Comparison of ENCODE assay signal across 32 cellular contexts in the genomic region with DNA sequence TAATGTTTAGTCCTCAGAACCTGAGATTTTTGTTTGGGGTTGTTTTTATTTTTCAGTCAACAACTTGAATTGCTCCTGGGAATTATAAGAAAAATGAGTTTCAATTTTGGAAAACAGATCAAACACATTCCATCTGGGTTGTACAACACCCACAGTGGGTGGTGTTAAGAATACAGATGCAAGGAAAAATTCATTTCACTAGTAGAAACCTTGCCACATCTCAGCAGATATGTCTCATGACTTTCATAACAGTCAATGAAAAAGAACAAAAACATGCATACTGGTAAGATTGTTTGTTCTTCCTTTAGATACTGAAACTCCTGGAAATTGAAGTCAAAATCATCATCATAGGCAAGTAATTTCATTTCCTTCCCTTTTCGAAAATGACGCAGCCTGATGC.
A peak's percentile ranks its signal among the peaks of the same experiment; 100 is the strongest.
DNase-seq lines count a peak whose midpoint lies in the region; ATAC-seq and TF ChIP-seq lines count a peak whose summit lies in the region.
"Had no signal": no experiment of that assay in that cellular context is flagged by ENCODE, and none has a peak within 500 bp of the region (broad histone marks: within the 10 kb centered on the region; RNA-seq: fewer than 3 reads in every experiment).

No MANE protein-coding gene starts in this region.

- H3K4me2 ChIP-seq in osteoblast (ENCODE audit: insufficient read depth, low read length): peak overlapping the region; percentile 19
- H3K4me2 ChIP-seq: GM23338 had no signal

- H3K36me3 ChIP-seq in osteoblast (ENCODE audit: insufficient read depth, low read length): no peaks in the 10 kb centered on the region
- H3K36me3 ChIP-seq: brain microvascular endothelial cell had no signal

- no peaks in the 10 kb centered on the region for H3K27me3 Mint-ChIP-seq in glutamatergic neuron (ENCODE audit: unreplicated experiment)

- H3K27ac ChIP-seq in osteoblast (ENCODE audit: low read depth, low read length): peak overlapping the region; percentile 67
- H3K27ac ChIP-seq: brain microvascular endothelial cell, suprapubic skin, VCaP had no signal

- no peak for ATAC-seq in HG02884 (IDR thresholded peaks at IDR 0.05; ENCODE audit: unreplicated experiment)
- ATAC-seq: GM12878; GM23338; right cardiac atrium; stimulated activated effector memory CD8-positive, alpha-beta T cell treated with anti-CD3 and anti-CD28 coated beads, Interleukin-12 subunit alpha, Interleukin-12 subunit beta, amount 100 ng/mL, for 72 hours had no signal

- no peaks in the 10 kb centered on the region for H3K9me3 ChIP-seq in osteoblast (ENCODE audit: low read depth, low read length)
- H3K9me3 ChIP-seq: Caco-2 had no signal

- H3K4me3 Mint-ChIP-seq in glutamatergic neuron (ENCODE audit: unreplicated experiment): no peak overlapping the region
- H3K4me3 Mint-ChIP-seq: GM23338; HFFc6; nephron progenitor cell; stimulated activated effector memory CD8-positive, alpha-beta T cell treated with anti-CD3 and anti-CD28 coated beads, Interleukin-12 subunit alpha, Interleukin-12 subunit beta, amount 100 ng/mL, for 72 hours had no signal

- no peaks in the 10 kb centered on the region for H3K36me3 Mint-ChIP-seq in glutamatergic neuron (ENCODE audit: unreplicated experiment)
- H3K36me3 Mint-ChIP-seq: stimulated activated effector memory CD8-positive, alpha-beta T cell treated with anti-CD3 and anti-CD28 coated beads, Interleukin-12 subunit alpha, Interleukin-12 subunit beta, amount 100 ng/mL, for 72 hours had no signal

- no peak overlapping the region for H3K27ac Mint-ChIP-seq in glutamatergic neuron (ENCODE audit: unreplicated experiment)
- H3K27ac Mint-ChIP-seq: GM23338; HFFc6; nephron progenitor cell; stimulated activated effector memory CD8-positive, alpha-beta T cell treated with anti-CD3 and anti-CD28 coated beads, Interleukin-12 subunit alpha, Interleukin-12 subunit beta, amount 100 ng/mL, for 72 hours had no signal

- TF ChIP-seq CTCF in astrocyte of the spinal cord (IDR thresholded peaks at IDR 0.05; ENCODE audit: low read depth, low read length) (no peak), fibroblast of the aortic adventitia (IDR thresholded peaks at IDR 0.05; ENCODE audit: insufficient read depth, low read length) (no peak), osteoblast (IDR thresholded peaks at IDR 0.05; ENCODE audit: extremely low read depth, low read depth, low read length) (no peak), glutamatergic neuron (IDR thresholded peaks at IDR 0.05; ENCODE audit: partially characterized antibody, unreplicated experiment) (no peak)

- H3K9me3 Mint-ChIP-seq in glutamatergic neuron (ENCODE audit: unreplicated experiment): no peaks in the 10 kb centered on the region
- H3K9me3 Mint-ChIP-seq: GM23338; HFFc6; stimulated activated effector memory CD8-positive, alpha-beta T cell treated with anti-CD3 and anti-CD28 coated beads, Interleukin-12 subunit alpha, Interleukin-12 subunit beta, amount 100 ng/mL, for 72 hours had no signal

- in situ Hi-C loops in astrocyte of the spinal cord (cut with HindIII; ENCODE audit: low sequenced_read_pairs): no loop called here

- H3K4me3 ChIP-seq in astrocyte of the spinal cord (ENCODE audit: low read depth, low read length) (no peak overlapping the region), fibroblast of the aortic adventitia (ENCODE audit: low read depth, low read length) (no peak overlapping the region), osteoblast (ENCODE audit: insufficient read depth, low read length) (no peak overlapping the region)
- H3K4me3 ChIP-seq: GM12878, GM23338, suprapubic skin had no signal

- H3K27me3 ChIP-seq in osteoblast (ENCODE audit: insufficient read depth, low read length): no peaks in the 10 kb centered on the region
- H3K27me3 ChIP-seq: brain microvascular endothelial cell, suprapubic skin had no signal

- peaks cover 35% of the 10 kb centered on the region for H3K4me1 ChIP-seq in osteoblast (ENCODE audit: insufficient read depth, low read length)
- H3K4me1 ChIP-seq: Caco-2, suprapubic skin had no signal

- DNase-seq in GM03348 (ENCODE audit: low spot score): peak; percentile 63
- DNase-seq in astrocyte of the spinal cord (ENCODE audit: low read depth, low spot score): peak; percentile 16
- peak; percentile 69 for DNase-seq in fibroblast of the aortic adventitia (ENCODE audit: low read depth)
- DNase-seq in osteoblast (ENCODE audit: insufficient read length, low spot score, missing footprints): no peak
- DNase-seq in glutamatergic neuron: no peak
- DNase-seq in DMS153 treated with DMSO at 0.1 percent for 48 hours (lab: John Stamatoyannopoulos, UW; ENCODE audit: unreplicated experiment): no peak
- no peak for DNase-seq in D341Med (ENCODE audit: low spot score)
- DNase-seq: activated CD4-positive, alpha-beta T cell treated with anti-CD3 and anti-CD28 coated beads for 4 hours; activated gamma-delta T cell treated with Interleukin-2 at 50 U/mL for 16 hours; activated T-cell treated with anti-CD3 and anti-CD28 coated beads, Interleukin-2, amount 50 U/mL, for 1 hour; brain microvascular endothelial cell; C1 segment of cervical spinal cord; Caco-2; DND-41; effector CD8-positive, alpha-beta T cell; HFFc6; Karpas-422; MV-4-11; NCI-H146; NCI-H2107; NCI-H446 treated with DMSO at 0.1 percent for 48 hours; nephron progenitor cell; posterior cingulate gyrus; right cardiac atrium; stimulated activated CD4-positive, alpha-beta T cell treated with anti-CD3 and anti-CD28 coated beads, Interleukin-12 subunit alpha, Interleukin-12 subunit beta, amount 100 ng/mL, for 4 hours; stimulated activated CD4-positive, alpha-beta T cell treated with anti-CD3 and anti-CD28 coated beads, Interleukin-4, amount 100 ng/mL, for 1 hour had no signal

- no peak overlapping the region for H2AFZ ChIP-seq in osteoblast (ENCODE audit: low read length)
- H2AFZ ChIP-seq: GM23338 had no signal

- no peaks in the 10 kb centered on the region for H4K20me1 ChIP-seq in osteoblast (ENCODE audit: insufficient read depth, low read length)

- H3K79me2 ChIP-seq in osteoblast (ENCODE audit: insufficient read depth, low read length): no peaks in the 10 kb centered on the region

- H3K4me1 Mint-ChIP-seq in glutamatergic neuron (ENCODE audit: low read depth, unreplicated experiment): peaks cover 7% of the 10 kb centered on the region
- H3K4me1 Mint-ChIP-seq: GM23338; stimulated activated effector memory CD8-positive, alpha-beta T cell treated with anti-CD3 and anti-CD28 coated beads, Interleukin-12 subunit alpha, Interleukin-12 subunit beta, amount 100 ng/mL, for 72 hours had no signal

Comparison
In these comparisons a context has a peak if more than half of its experiments do, and no peak if none do; other contexts are left out.
1. DNase-seq: peak in GM03348 (single experiment), astrocyte of the spinal cord (single experiment) and fibroblast of the aortic adventitia (single experiment); none in osteoblast (single experiment), glutamatergic neuron (single experiment), DMS153 treated with DMSO at 0.1 percent for 48 hours (single experiment) and D341Med (single experiment).